19 cellular contexts compared by ENCODE assay signal in genomic region chr9:83794051-83794450, GRCh38. TPM values are rescaled to one million over a fixed set of nuclear protein-coding genes. Genes with fewer than 3 reads are reported as not detected.
DNase-seq lines count a peak whose midpoint lies in the region; ATAC-seq and TF ChIP-seq lines count a peak whose summit lies in the region.
"Had no signal": no experiment of that assay in that cellular context is flagged by ENCODE, and none has a peak within 500 bp of the region (broad histone marks: within the 10 kb centered on the region; RNA-seq: fewer than 3 reads in every experiment).

No MANE protein-coding gene starts in this region.

- H3K27me3 Mint-ChIP-seq in stimulated activated naive CD8-positive, alpha-beta T cell treated with anti-CD3 and anti-CD28 coated beads, Interleukin-15, Interleukin-2, amounts not matched to agents 100 ng/mL and 50 ng/mL, for 24 hours: no peaks in the 10 kb centered on the region

- no peaks in the 10 kb centered on the region for H3K36me3 ChIP-seq in GM23248 (ENCODE audit: low read depth)

- peaks cover 17% of the 10 kb centered on the region for H3K36me3 Mint-ChIP-seq in stimulated activated naive CD8-positive, alpha-beta T cell treated with anti-CD3 and anti-CD28 coated beads, Interleukin-15, Interleukin-2, amounts not matched to agents 100 ng/mL and 50 ng/mL, for 24 hours (ENCODE audit: low read depth)

- no peak for DNase-seq in stimulated activated naive CD8-positive, alpha-beta T cell treated with anti-CD3 and anti-CD28 coated beads, Interleukin-15, Interleukin-2, amounts not matched to agents 100 U/mL and 50 U/mL, for 24 hours
- DNase-seq in GM20000 (ENCODE audit: low spot score) (peak; percentile 29), OCI-M1 (lab: John Stamatoyannopoulos, UW) (peak; percentile 5), G401 (ENCODE audit: low spot score) (no peak), GM23248 (no peak), OCI-M2 (lab: John Stamatoyannopoulos, UW; ENCODE audit: unreplicated experiment) (no peak), retina (no peak)
- DNase-seq: COR-L47, EL, HCEC 1CT, KG1, NCI-H1092, NCI-H2227 treated with DMSO at 0.1 percent for 48 hours, NCI-H524 treated with DMSO at 0.1 percent for 48 hours, SHP77 treated with DMSO at 0.1 percent for 48 hours had no signal

- TF ChIP-seq CTCF in GM20000 (IDR thresholded peaks at IDR 0.05; ENCODE audit: extremely low read depth, missing control alignments): no peak

- no peak overlapping the region for H3K4me2 ChIP-seq in GM23248 (ENCODE audit: unreplicated experiment)
- H3K4me2 ChIP-seq: A549 had no signal

- no peaks in the 10 kb centered on the region for H3K4me1 ChIP-seq in GM23248 (ENCODE audit: insufficient read depth)
- H3K4me1 ChIP-seq: A549 had no signal

- H3K4me3 ChIP-seq in GM23248: no peak overlapping the region
- H3K4me3 ChIP-seq: A549 had no signal

- H3K4me1 Mint-ChIP-seq in stimulated activated naive CD8-positive, alpha-beta T cell treated with anti-CD3 and anti-CD28 coated beads, Interleukin-15, Interleukin-2, amounts not matched to agents 100 ng/mL and 50 ng/mL, for 24 hours (ENCODE audit: low read depth): no peaks in the 10 kb centered on the region
- H3K4me1 Mint-ChIP-seq: CD14-positive monocyte had no signal

- peak overlapping the region; percentile 16 for H3K27ac Mint-ChIP-seq in stimulated activated naive CD8-positive, alpha-beta T cell treated with anti-CD3 and anti-CD28 coated beads, Interleukin-15, Interleukin-2, amounts not matched to agents 100 ng/mL and 50 ng/mL, for 24 hours
- H3K27ac Mint-ChIP-seq: T-helper 1 cell treated with Interleukin-12 subunit alpha and Interleukin-12 subunit beta and Interleukin-4 antibody, amounts not matched to agents 30 μg/mL and 1 μg/mL, for 36 hours had no signal

- ATAC-seq in stimulated activated naive CD8-positive, alpha-beta T cell treated with anti-CD3 and anti-CD28 coated beads, Interleukin-15, Interleukin-2, amounts not matched to agents 100 U/mL and 50 U/mL, for 24 hours: no peak
- ATAC-seq: A549 had no signal

- no peaks in the 10 kb centered on the region for H3K9me3 Mint-ChIP-seq in stimulated activated naive CD8-positive, alpha-beta T cell treated with anti-CD3 and anti-CD28 coated beads, Interleukin-15, Interleukin-2, amounts not matched to agents 100 ng/mL and 50 ng/mL, for 24 hours
- H3K9me3 Mint-ChIP-seq: CD14-positive monocyte; T-helper 1 cell treated with Interleukin-12 subunit alpha and Interleukin-12 subunit beta and Interleukin-4 antibody, amounts not matched to agents 30 μg/mL and 1 μg/mL, for 36 hours had no signal

- H4K20me1 ChIP-seq in GM23248 (ENCODE audit: insufficient read depth): no peaks in the 10 kb centered on the region

- no peak overlapping the region for H3K4me3 Mint-ChIP-seq in stimulated activated naive CD8-positive, alpha-beta T cell treated with anti-CD3 and anti-CD28 coated beads, Interleukin-15, Interleukin-2, amounts not matched to agents 100 ng/mL and 50 ng/mL, for 24 hours
- H3K4me3 Mint-ChIP-seq: CD14-positive monocyte; T-helper 1 cell treated with Interleukin-12 subunit alpha and Interleukin-12 subunit beta and Interleukin-4 antibody, amounts not matched to agents 30 μg/mL and 1 μg/mL, for 36 hours had no signal

- H3K9me2 ChIP-seq in GM23248 (ENCODE audit: insufficient read depth): no peaks in the 10 kb centered on the region

- H2AFZ ChIP-seq in GM23248: no peak overlapping the region

- no peaks in the 10 kb centered on the region for H3F3A ChIP-seq in GM23248 (ENCODE audit: insufficient read depth)

- no peaks in the 10 kb centered on the region for H3K9me3 ChIP-seq in GM23248 (ENCODE audit: low read depth)
- H3K9me3 ChIP-seq: A549 had no signal

- in situ Hi-C loops in G401 (cut with HindIII; ENCODE audit: low sequenced_read_pairs) (no loop called here), GM23248 (cut with MboI) (no loop called here)

- H3K27ac ChIP-seq in GM23248: no peak overlapping the region
- H3K27ac ChIP-seq: A549 had no signal

- no peaks in the 10 kb centered on the region for H3K27me3 ChIP-seq in GM23248 (replicated peaks; ENCODE audit: insufficient read depth)

- no peaks in the 10 kb centered on the region for H3K79me2 ChIP-seq in GM23248 (ENCODE audit: insufficient read depth)

- 73 to 76% methylated on average over 2 of the region's 2 CpGs for WGBS in GM23248 (ENCODE audit: low coverage in 1 of 2, low lambda C conversion rate in 2 of 2, missing lambda C conversion rate in 2 of 2), 2 experiments

- no peak overlapping the region for H3K9ac ChIP-seq in GM23248

RNA-seq across cellular contexts. Expression of gene GKAP1, which starts 23.5 kb away (rescaled TPM):
- 1.2 and 1.5 TPM in 2 replicates for total RNA-seq in G401 (2014; rRNA removed; shearing (Covaris generic))
- total RNA-seq in GM23248 (2014; rRNA removed; shearing (Covaris generic)): not detected in 2 replicates
- 0.13 and 0.18 TPM in 2 replicates for polyA plus RNA-seq in GM23248 (2016; fragmentation: Nextera tagmentation; extraction: Ambion mirVana)

Comparison
In these comparisons a context has a peak if more than half of its experiments do, and no peak if none do; other contexts are left out.
1. DNase-seq: peak in GM20000 (single experiment) and OCI-M1 (single experiment); none in stimulated activated naive CD8-positive, alpha-beta T cell treated with anti-CD3 and anti-CD28 coated beads, Interleukin-15, Interleukin-2, amounts not matched to agents 100 U/mL and 50 U/mL, for 24 hours (single experiment), G401 (single experiment), GM23248 (single experiment), OCI-M2 (single experiment) and retina (single experiment).